In the genomic region with DNA sequence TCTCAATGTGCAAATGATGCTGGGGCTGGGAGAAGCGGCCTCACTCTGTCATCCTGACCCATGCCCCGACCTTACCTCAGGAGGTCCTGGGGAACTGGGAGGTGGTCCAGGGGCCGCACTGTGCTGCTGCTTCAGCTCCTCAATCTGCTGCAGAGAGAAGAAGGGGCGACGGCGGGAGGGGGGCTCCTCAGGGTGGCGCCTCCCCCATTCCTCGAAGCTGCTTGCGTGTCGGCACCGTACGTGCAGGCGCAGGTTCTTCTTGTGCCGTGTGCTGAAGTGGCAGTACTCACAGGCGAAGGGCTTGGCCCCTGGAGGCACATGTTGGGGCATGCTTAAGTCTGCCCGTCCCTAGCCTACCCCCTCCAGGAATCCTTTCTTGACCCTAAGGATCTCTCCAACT, we compare ENCODE assay signal across 16 cellular contexts. TPM values are rescaled to one million over a fixed set of nuclear protein-coding genes. Genes with fewer than 3 reads are reported as not detected.
DNase-seq lines count a peak whose midpoint lies in the region; ATAC-seq and TF ChIP-seq lines count a peak whose summit lies in the region.
"Had no signal": no experiment of that assay in that cellular context is flagged by ENCODE, and none has a peak within 500 bp of the region (broad histone marks: within the 10 kb centered on the region; RNA-seq: fewer than 3 reads in every experiment).

No MANE protein-coding gene starts in this region.

- no peaks in the 10 kb centered on the region for H3K27me3 Mint-ChIP-seq in chondrocyte (ENCODE audit: low read depth)

- no peak overlapping the region for H3K4me3 Mint-ChIP-seq in chondrocyte (ENCODE audit: unreplicated experiment)
- H3K4me3 Mint-ChIP-seq in stimulated activated effector memory CD8-positive, alpha-beta T cell treated with anti-CD3 and anti-CD28 coated beads, Interleukin-12 subunit alpha, Interleukin-12 subunit beta, amount 100 ng/mL, for 72 hours: no peak overlapping the region
- H3K4me3 Mint-ChIP-seq: GM23338 had no signal

- peak overlapping the region; percentile 58 to 60 for H3K27ac Mint-ChIP-seq in activated naive CD4-positive, alpha-beta T cell treated with anti-CD3 and anti-CD28 coated beads, Interleukin-2, amount 50 U/mL, for 72 hours
- no peak overlapping the region for H3K27ac Mint-ChIP-seq in chondrocyte (ENCODE audit: unreplicated experiment)
- peak overlapping the region; percentile 37 for H3K27ac Mint-ChIP-seq in stimulated activated effector memory CD8-positive, alpha-beta T cell treated with anti-CD3 and anti-CD28 coated beads, Interleukin-12 subunit alpha, Interleukin-12 subunit beta, amount 100 ng/mL, for 72 hours
- H3K27ac Mint-ChIP-seq: GM23338 had no signal

- TF ChIP-seq CTCF in chondrocyte (IDR thresholded peaks at IDR 0.05): no peak

- no peaks in the 10 kb centered on the region for H3K4me1 Mint-ChIP-seq in chondrocyte (ENCODE audit: low read depth)
- peaks cover 7% of the 10 kb centered on the region for H3K4me1 Mint-ChIP-seq in stimulated activated effector memory CD8-positive, alpha-beta T cell treated with anti-CD3 and anti-CD28 coated beads, Interleukin-12 subunit alpha, Interleukin-12 subunit beta, amount 100 ng/mL, for 72 hours

- H3K36me3 Mint-ChIP-seq in activated naive CD4-positive, alpha-beta T cell treated with anti-CD3 and anti-CD28 coated beads, Interleukin-2, amount 50 U/mL, for 72 hours: peaks cover 16 to 22% of the 10 kb centered on the region in 2 donors
- H3K36me3 Mint-ChIP-seq in chondrocyte (ENCODE audit: low read depth): peaks cover 38% of the 10 kb centered on the region
- peaks cover 100% of the 10 kb centered on the region for H3K36me3 Mint-ChIP-seq in stimulated activated effector memory CD8-positive, alpha-beta T cell treated with anti-CD3 and anti-CD28 coated beads, Interleukin-12 subunit alpha, Interleukin-12 subunit beta, amount 100 ng/mL, for 72 hours

- no peak for DNase-seq in activated naive CD4-positive, alpha-beta T cell treated with anti-CD3 and anti-CD28 coated beads, Interleukin-2, amount 50 U/mL, for 72 hours (ENCODE audit: low spot score in 2 of 2)
- DNase-seq in activated naive CD4-positive, alpha-beta T cell treated with anti-CD3 and anti-CD28 coated beads, Interleukin-2, amount 50 U/mL, for 16 hours: no peak
- DNase-seq in chondrocyte (ENCODE audit: low spot score) (peak; percentile 90), mesenteric fat pad (ENCODE audit: low spot score) (peak; percentile 73), NCI-H2227 (lab: John Stamatoyannopoulos, UW; ENCODE audit: unreplicated experiment) (no peak), RKO (ENCODE audit: low spot score) (no peak), DMS79 (lab: John Stamatoyannopoulos, UW) (no peak)
- no peak for DNase-seq in stimulated activated effector memory CD8-positive, alpha-beta T cell treated with anti-CD3 and anti-CD28 coated beads, Interleukin-12 subunit alpha, Interleukin-12 subunit beta, amount 100 ng/mL, for 72 hours (ENCODE audit: low spot score in 2 of 2)
- DNase-seq: KG1, NCI-H1105 treated with DMSO at 0.1 percent for 48 hours, NCI-H1694 treated with DMSO at 0.1 percent for 48 hours, NCI-H2227 treated with DMSO at 0.1 percent for 48 hours, NCI-H524, PC-3 had no signal

- ATAC-seq in activated naive CD4-positive, alpha-beta T cell treated with anti-CD3 and anti-CD28 coated beads, Interleukin-2, amount 50 U/mL, for 72 hours: no peak
- ATAC-seq in stimulated activated effector memory CD8-positive, alpha-beta T cell treated with anti-CD3 and anti-CD28 coated beads, Interleukin-12 subunit alpha, Interleukin-12 subunit beta, amount 100 ng/mL, for 72 hours: no peak
- ATAC-seq: GM23338, PC-3 had no signal

- no peaks in the 10 kb centered on the region for H3K9me3 Mint-ChIP-seq in activated naive CD4-positive, alpha-beta T cell treated with anti-CD3 and anti-CD28 coated beads, Interleukin-2, amount 50 U/mL, for 72 hours
- H3K9me3 Mint-ChIP-seq in chondrocyte (ENCODE audit: low read depth): no peaks in the 10 kb centered on the region
- no peaks in the 10 kb centered on the region for H3K9me3 Mint-ChIP-seq in stimulated activated effector memory CD8-positive, alpha-beta T cell treated with anti-CD3 and anti-CD28 coated beads, Interleukin-12 subunit alpha, Interleukin-12 subunit beta, amount 100 ng/mL, for 72 hours
- H3K9me3 Mint-ChIP-seq: GM23338 had no signal

RNA-seq across cellular contexts. Expression of a gene that starts 12.9 kb away (rescaled TPM):
- 10 to 100 TPM; 31.0 to 62.6 TPM for total RNA-seq in activated naive CD4-positive, alpha-beta T cell treated with anti-CD3 and anti-CD28 coated beads, Interleukin-2, amount 50 U/mL, for 72 hours
- 14.2 to 18.3 TPM (median 14.6 TPM) in 3 replicates for total RNA-seq in chondrocyte
- 17.1 TPM for total RNA-seq in mesenteric fat pad

RNA-seq across cellular contexts. Expression of a gene that starts 24.6 kb away (rescaled TPM):
- 10 to 100 TPM; 31.8 to 51.0 TPM for total RNA-seq in activated naive CD4-positive, alpha-beta T cell treated with anti-CD3 and anti-CD28 coated beads, Interleukin-2, amount 50 U/mL, for 72 hours
- 23.5 to 25.7 TPM (median 24.9 TPM) in 3 replicates for total RNA-seq in chondrocyte
- 27.1 TPM for total RNA-seq in mesenteric fat pad

RNA-seq across cellular contexts. Expression of a gene that starts 47.2 kb away (rescaled TPM):
- total RNA-seq in activated naive CD4-positive, alpha-beta T cell treated with anti-CD3 and anti-CD28 coated beads, Interleukin-2, amount 50 U/mL, for 72 hours: 10 to 100 TPM; 11.0 to 12.9 TPM
- 48.1 to 53.1 TPM (median 48.5 TPM) in 3 replicates for total RNA-seq in chondrocyte
- 373 TPM for total RNA-seq in mesenteric fat pad

RNA-seq across cellular contexts. Expression of a gene that starts 49.6 kb away (rescaled TPM):
- total RNA-seq in activated naive CD4-positive, alpha-beta T cell treated with anti-CD3 and anti-CD28 coated beads, Interleukin-2, amount 50 U/mL, for 72 hours: under 1 TPM in 1 of 2 donors, not detected in 1; 0.10 TPM
- total RNA-seq in chondrocyte (2.1 to 2.2 TPM in 2 of 3 replicates, not detected in the other), mesenteric fat pad (18.3 TPM)
- total RNA-seq: SK-MEL-5 had no signal

Comparison
In these comparisons a context has a peak if more than half of its experiments do, and no peak if none do; other contexts are left out.
1. DNase-seq: peak in chondrocyte (single experiment) and mesenteric fat pad (single experiment); none in activated naive CD4-positive, alpha-beta T cell treated with anti-CD3 and anti-CD28 coated beads, Interleukin-2, amount 50 U/mL, for 72 hours (0 of 2), activated naive CD4-positive, alpha-beta T cell treated with anti-CD3 and anti-CD28 coated beads, Interleukin-2, amount 50 U/mL, for 16 hours (single experiment), stimulated activated effector memory CD8-positive, alpha-beta T cell treated with anti-CD3 and anti-CD28 coated beads, Interleukin-12 subunit alpha, Interleukin-12 subunit beta, amount 100 ng/mL, for 72 hours (0 of 2), NCI-H2227 (single experiment), RKO (single experiment) and DMS79 (single experiment).